ENCODE assay signal across 13 cellular contexts in the genomic region with DNA sequence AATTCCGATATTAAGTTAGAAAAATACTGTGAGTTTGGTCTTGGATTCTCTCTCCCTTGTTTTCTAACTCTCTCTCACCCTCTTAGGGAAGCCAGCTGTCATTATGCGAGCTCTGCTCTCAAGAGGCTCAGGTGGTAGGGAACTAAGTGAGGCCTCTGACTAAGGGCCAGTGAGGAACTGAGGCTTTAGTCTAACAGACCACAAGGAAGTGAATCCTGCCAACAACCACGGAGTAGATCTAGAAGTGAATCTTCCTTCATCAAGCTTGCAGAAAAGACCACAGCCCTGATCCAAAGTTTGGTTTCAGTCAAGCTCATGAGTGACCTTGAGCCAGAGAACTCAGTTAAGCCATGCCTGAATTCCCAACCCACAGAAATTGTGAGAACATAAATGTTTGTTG.
A peak's percentile ranks its signal among the peaks of the same experiment; 100 is the strongest.
DNase-seq lines count a peak whose midpoint lies in the region; ATAC-seq lines count a peak whose summit lies in the region.
"Had no signal": no experiment of that assay in that cellular context is flagged by ENCODE, and none has a peak within 500 bp of the region (broad histone marks: within the 10 kb centered on the region; RNA-seq: fewer than 3 reads in every experiment).

No MANE protein-coding gene starts in this region.

- ATAC-seq in GM18498 (IDR thresholded peaks at IDR 0.05; ENCODE audit: unreplicated experiment): peak; percentile 68
- peak; percentile 58 for ATAC-seq in GM21576 (IDR thresholded peaks at IDR 0.05; ENCODE audit: unreplicated experiment)
- peak; percentile 77 for ATAC-seq in HG03469 (IDR thresholded peaks at IDR 0.05; ENCODE audit: unreplicated experiment)
- ATAC-seq in HG02970 (IDR thresholded peaks at IDR 0.05; ENCODE audit: low FRiP score, unreplicated experiment): no peak

- DNase-seq in SIG-M5 treated with dmso at 0.1 percent for 504 hours (lab: John Stamatoyannopoulos, UW; ENCODE audit: unreplicated experiment): peak; percentile 73
- DNase-seq in central memory CD4-positive, alpha-beta T cell: no peak
- no peak for DNase-seq in stimulated activated CD4-positive, alpha-beta T cell treated with anti-CD3 and anti-CD28 coated beads, Interleukin-4, amount 100 ng/mL, for 24 hours
- no peak for DNase-seq in HPDE6-E6E7 (ENCODE audit: extremely low spot score)
- DNase-seq: dermis blood vessel endothelial cell; DMS153; NCI-H2227 treated with DMSO at 0.1 percent for 48 hours; stimulated activated CD4-positive, alpha-beta T cell treated with anti-CD3 and anti-CD28 coated beads, Interleukin-4, amount 100 ng/mL, for 1 hour; stomach had no signal
